In the genomic region with DNA sequence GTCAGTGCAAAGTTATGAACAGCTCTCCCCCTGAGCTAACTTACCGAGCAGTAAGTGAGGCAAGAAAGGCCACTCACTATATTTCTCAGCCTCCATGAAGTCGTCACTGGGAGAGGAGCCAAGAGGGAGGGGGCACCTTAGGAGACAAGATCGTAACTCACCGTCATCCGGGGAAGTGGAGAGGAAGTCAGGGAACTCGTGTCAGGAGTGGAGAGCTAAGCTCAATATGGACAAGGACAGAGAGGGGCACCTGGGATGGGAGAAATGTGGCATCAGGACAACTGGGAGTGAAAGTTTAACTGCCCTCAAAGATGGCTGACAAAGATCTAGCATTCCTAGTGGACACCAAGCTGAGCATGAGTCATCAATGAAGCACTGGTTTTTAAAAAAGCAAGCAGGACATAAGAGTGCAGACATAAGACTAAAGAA, we compare ENCODE assay signal across 11 cellular contexts. TPM values are rescaled to one million over a fixed set of nuclear protein-coding genes. Genes with fewer than 3 reads are reported as not detected.
DNase-seq lines count a peak whose midpoint lies in the region; ATAC-seq and TF ChIP-seq lines count a peak whose summit lies in the region.
"Had no signal": no experiment of that assay in that cellular context is flagged by ENCODE, and none has a peak within 500 bp of the region (broad histone marks: within the 10 kb centered on the region; RNA-seq: fewer than 3 reads in every experiment).

No MANE protein-coding gene starts in this region.

- 0 out of 2 replicates have a peak, but pooled peaks cover 5% of the 10 kb centered on the region for H3K36me3 ChIP-seq in HUES64 (ENCODE audit: insufficient read depth, low read length)
- H3K36me3 ChIP-seq: pancreas had no signal

- ATAC-seq in GM19463 (IDR thresholded peaks at IDR 0.05; ENCODE audit: unreplicated experiment): no peak

- no peaks in the 10 kb centered on the region for H3K9me3 ChIP-seq in HUES64 (ENCODE audit: insufficient read depth, low read depth, low read length)
- H3K9me3 ChIP-seq: pancreas had no signal

- H3K4me3 Mint-ChIP-seq in nephron progenitor cell: no peak overlapping the region

- H3K4me1 Mint-ChIP-seq in nephron progenitor cell: peaks cover 39% of the 10 kb centered on the region

- no peak for TF ChIP-seq CTCF in choroid plexus epithelial cell (conservative IDR thresholded peaks at IDR 0.05; ENCODE audit: low read depth, low read length)
- no peak for TF ChIP-seq CTCF in nephron progenitor cell (IDR thresholded peaks at IDR 0.05)

- peak overlapping the region; percentile 68 for H3K27ac Mint-ChIP-seq in nephron progenitor cell

- peaks cover 12% of the 10 kb centered on the region for H3K27me3 Mint-ChIP-seq in nephron progenitor cell (ENCODE audit: low read depth, poor library complexity)

- no peaks in the 10 kb centered on the region for H3K27me3 ChIP-seq in HUES64 (ENCODE audit: insufficient read depth, low read length)
- H3K27me3 ChIP-seq: pancreas had no signal

- H3K4me1 ChIP-seq in HUES64 (ENCODE audit: insufficient read depth, low read length): peaks cover 89% of the 10 kb centered on the region

- peak; percentile 79 for DNase-seq in CD1c-positive myeloid dendritic cell (ENCODE audit: extremely low spot score)
- DNase-seq in choroid plexus epithelial cell (ENCODE audit: low read depth): peak; percentile 97
- no peak for DNase-seq in nephron progenitor cell
- no peak for DNase-seq in T-helper 2 cell
- DNase-seq in stimulated activated CD4-positive, alpha-beta T cell treated with anti-CD3 and anti-CD28 coated beads, Interleukin-1b, Interleukin-23, amount 100 ng/mL, for 48 hours: no peak
- no peak for DNase-seq in NCI-H526 (lab: John Stamatoyannopoulos, UW)
- DNase-seq: GF-D8, pancreas had no signal

- 0 out of 2 replicates have a peak overlapping the region, but pooled peaks have one; percentile 12 for H3K27ac ChIP-seq in HUES64 (ENCODE audit: low read depth, low read length)
- H3K27ac ChIP-seq: pancreas, RWPE1 had no signal

- H3K9me3 Mint-ChIP-seq in nephron progenitor cell: no peaks in the 10 kb centered on the region

- WGBS in HUES64: 86% methylated on average over 6 of the region's 6 CpGs

- no peak overlapping the region for H3K9ac ChIP-seq in HUES64 (ENCODE audit: low read depth, low read length)

- H3K4me3 ChIP-seq in HUES64 (ENCODE audit: low read length) (no peak overlapping the region), choroid plexus epithelial cell (ENCODE audit: low read depth, low read length) (peak overlapping the region; percentile 44)
- H3K4me3 ChIP-seq: pancreas had no signal

- peaks cover 5% of the 10 kb centered on the region for H3K36me3 Mint-ChIP-seq in nephron progenitor cell (ENCODE audit: low read depth)

RNA-seq across cellular contexts. Expression of a gene that starts 37.1 kb away (rescaled TPM):
- polyA plus RNA-seq in HUES64 (2013, experiment 1 of 2): 26.0 TPM
- polyA plus RNA-seq in HUES64 (2013, experiment 2 of 2): 23.2 TPM

Comparison
In these comparisons a context has a peak if more than half of its experiments do, and no peak if none do; other contexts are left out.
1. DNase-seq: peak in CD1c-positive myeloid dendritic cell (single experiment) and choroid plexus epithelial cell (single experiment); none in nephron progenitor cell (single experiment), T-helper 2 cell (0 of 5), stimulated activated CD4-positive, alpha-beta T cell treated with anti-CD3 and anti-CD28 coated beads, Interleukin-1b, Interleukin-23, amount 100 ng/mL, for 48 hours (single experiment) and NCI-H526 (0 of 2).